Comparison of ENCODE assay signal across 8 cellular contexts in genomic region chr17:63773272-63774140, GRCh38. TPM values are rescaled to one million over a fixed set of nuclear protein-coding genes. Genes with fewer than 3 reads are reported as not detected.
DNase-seq lines count a peak whose midpoint lies in the region; ATAC-seq and TF ChIP-seq lines count a peak whose summit lies in the region.

Gene CCDC47, minus strand, starts transcription at chr17:63773597. Its CDS starts 7,422 bp downstream, at chr17:63766175.

- peak within 1 kb of the TSS; percentile 88 for H3K4me3 ChIP-seq in PC-3 (ENCODE audit: low read length)
- H3K4me3 ChIP-seq in epithelial cell of esophagus (ENCODE audit: low read length): peak within 1 kb of the TSS; percentile 91
- peak within 1 kb of the TSS; percentile 92 for H3K4me3 ChIP-seq in mononuclear cell (ENCODE audit: low read length)

- H3K36me3 ChIP-seq in PC-3 (ENCODE audit: low read depth, low read length): peaks cover 21% of the 10 kb centered on the region; the same call in 1 of the 2 replicates

- H3K27me3 ChIP-seq in PC-3 (ENCODE audit: low read length) (no peaks in the 10 kb centered on the region), mononuclear cell (ENCODE audit: insufficient read depth, low read length) (no peaks in the 10 kb centered on the region)

- peaks cover 55% of the 10 kb centered on the region for H4K20me1 ChIP-seq in PC-3 (ENCODE audit: low read length)

- H3F3A ChIP-seq in PC-3 (ENCODE audit: low read length, unreplicated experiment): no peaks in the 10 kb centered on the region

- H2AFZ ChIP-seq in PC-3 (ENCODE audit: low read length): peak within 1 kb of the TSS; percentile 63

- DNase-seq in DMS114 treated with DMSO at 0.1 percent for 48 hours (lab: John Stamatoyannopoulos, UW; ENCODE audit: unreplicated experiment) (peak; percentile 95), PC-3 (peak; percentile 100), activated T-cell treated with anti-CD3 and anti-CD28 coated beads for 48 hours (ENCODE audit: low read depth) (peak; percentile 98), epithelial cell of esophagus (ENCODE audit: low read depth) (peak; percentile 100)
- peak; percentile 90 to 95 for DNase-seq in stimulated activated CD8-positive, alpha-beta memory T cell treated with anti-CD3 and anti-CD28 coated beads, Interleukin-4, amount 100 ng/mL, for 1 hour (ENCODE audit: low read depth in 2 of 2, low spot score in 1 of 2)

- H3K27ac ChIP-seq in PC-3 (ENCODE audit: low read length): peak within 1 kb of the TSS; percentile 98

- no peaks in the 10 kb centered on the region for H3K9me2 ChIP-seq in PC-3 (replicated peaks; ENCODE audit: low read length)

- peaks cover 94% of the 10 kb centered on the region for H3K79me2 ChIP-seq in PC-3 (ENCODE audit: low read length)

- BruUV-seq in PC-3 (replicated peaks; lab: Mats Ljungman, UMichigan): no TSS peak

- peak within 1 kb of the TSS; percentile 98 for H3K9ac ChIP-seq in PC-3 (ENCODE audit: low read length)

- H3K4me2 ChIP-seq in PC-3 (ENCODE audit: low read length): peak within 1 kb of the TSS; percentile 88

- TF ChIP-seq CTCF in PC-3 (conservative IDR thresholded peaks at IDR 0.05; ENCODE audit: low read depth, low read length): no peak
- no peak for TF ChIP-seq CTCF in epithelial cell of esophagus (IDR thresholded peaks at IDR 0.05; ENCODE audit: insufficient read depth, low read depth, low read length, missing control alignments)

- TF ChIP-seq EP300 in Ishikawa (IDR thresholded peaks at IDR 0.05; ENCODE audit: borderline replicate concordance): no peak

- CTCF ChIA-PET in PC-3 (lab: Charles Lee): interaction anchor here (0.6 to 1.1 kb wide), 3 partner anchors 53 to 312 kb away, joined by 3 to 4 read pairs (median 4); no protein-coding TSS in a partner anchor

- intact Hi-C loops in PC-3 (cut with micrococcal nuclease): loop anchor here (1.0 to 10.0 kb wide), 4 partner anchors 12 to 339 kb away; partner anchors contain the start of genes FTSJ3, PSMC5 and STRADA

- TF ChIP-seq RAD21 in Ishikawa (IDR thresholded peaks at IDR 0.05; ENCODE audit: low read depth): no peak

- no peaks in the 10 kb centered on the region for H3K9me3 ChIP-seq in PC-3 (ENCODE audit: low read length)
- no peaks in the 10 kb centered on the region for H3K9me3 ChIP-seq in mononuclear cell (ENCODE audit: low read depth, low read length)

- H3K4me1 ChIP-seq in PC-3 (ENCODE audit: insufficient read depth, low read length) (peaks cover 34% of the 10 kb centered on the region), mononuclear cell (ENCODE audit: insufficient read depth, low read length) (peaks cover 59% of the 10 kb centered on the region)

- ATAC-seq in GM21576 (IDR thresholded peaks at IDR 0.05; ENCODE audit: unreplicated experiment): peak; percentile 83
- ATAC-seq in PC-3: peak; percentile 87

- POLR2A ChIA-PET in PC-3 (lab: Charles Lee; ENCODE audit: unreplicated experiment): interaction anchor here (0.5 to 1.1 kb wide), 10 partner anchors 16 to 527 kb away, joined by 3 to 7 read pairs (median 4); partner anchors contain the start of gene SMARCD2

TF ChIP-seq in Ishikawa, 13 proteins besides CTCF, POLR2A, EP300 and RAD21:
- TF ChIP-seq USF1 (IDR thresholded peaks at IDR 0.05): peak; percentile 97
- peak; percentile 90 for TF ChIP-seq TAF1 (IDR thresholded peaks at IDR 0.05; ENCODE audit: low read depth)
- peak; percentile 97 for TF ChIP-seq YY1 (IDR thresholded peaks at IDR 0.05; ENCODE audit: low read depth)
- TF ChIP-seq ZBTB7A (IDR thresholded peaks at IDR 0.05; ENCODE audit: low read depth): no peak
- TF ChIP-seq MAX (IDR thresholded peaks at IDR 0.05): peak; percentile 100
- TF ChIP-seq TEAD4 (IDR thresholded peaks at IDR 0.05): no peak
- TF ChIP-seq EGR1 (IDR thresholded peaks at IDR 0.05): peak; percentile 29; the same call in 1 of the 2 replicates
- TF ChIP-seq CEBPB (IDR thresholded peaks at IDR 0.05): peak; percentile 60
- TF ChIP-seq CREB1 (IDR thresholded peaks at IDR 0.05; ENCODE audit: low read depth): peak; percentile 95
- TF ChIP-seq TCF12 (IDR thresholded peaks at IDR 0.05; ENCODE audit: low read depth): peak; percentile 21; the same call in 1 of the 2 replicates
- no peak for TF ChIP-seq FOXM1 (IDR thresholded peaks at IDR 0.05; ENCODE audit: borderline replicate concordance, low read depth)

RNA-seq across cellular contexts. Expression of gene CCDC47, which starts in this region (rescaled TPM):
- 147 and 163 TPM in 2 replicates for total RNA-seq in PC-3 (2014; rRNA removed)
- 38.9 TPM for total RNA-seq in mononuclear cell

Comparison
In these comparisons a context has a peak if more than half of its experiments do, and no peak if none do; other contexts are left out.
1. Peak in every context shown above with its lines: DNase-seq, ATAC-seq, H3K4me3 ChIP-seq and H3K27ac ChIP-seq.